In genomic region chr19:18023596-18024212, GRCh38 we compare ENCODE assay signal across 8 cellular contexts. TPM values are rescaled to one million over a fixed set of nuclear protein-coding genes. Genes with fewer than 3 reads are reported as not detected.
DNase-seq lines count a peak whose midpoint lies in the region; ATAC-seq and TF ChIP-seq lines count a peak whose summit lies in the region.

No MANE protein-coding gene starts in this region.

- H3K9me3 ChIP-seq in esophagus muscularis mucosa: no peaks in the 10 kb centered on the region

- TF ChIP-seq CTCF in esophagus muscularis mucosa (IDR thresholded peaks at IDR 0.05) (no peak), progenitor cell of endocrine pancreas (IDR thresholded peaks at IDR 0.05; ENCODE audit: unreplicated experiment) (no peak)

- ATAC-seq in GM19452 (IDR thresholded peaks at IDR 0.05; ENCODE audit: unreplicated experiment): no peak

- no peaks in the 10 kb centered on the region for H3K9me3 Mint-ChIP-seq in activated CD4-positive, alpha-beta memory T cell treated with anti-CD3 and anti-CD28 coated beads for 36 hours
- no peaks in the 10 kb centered on the region for H3K9me3 Mint-ChIP-seq in progenitor cell of endocrine pancreas (ENCODE audit: low read depth)

- H3K27ac ChIP-seq in esophagus muscularis mucosa (replicated peaks in 1 of 4): peak overlapping the region; percentile 81 to 85 (median 84)

- H3K4me1 Mint-ChIP-seq in activated CD4-positive, alpha-beta memory T cell treated with anti-CD3 and anti-CD28 coated beads for 36 hours (ENCODE audit: low read depth): peaks cover 49% of the 10 kb centered on the region
- H3K4me1 Mint-ChIP-seq in progenitor cell of endocrine pancreas (ENCODE audit: low read depth): no peaks in the 10 kb centered on the region

- H3K27me3 Mint-ChIP-seq in activated CD4-positive, alpha-beta memory T cell treated with anti-CD3 and anti-CD28 coated beads for 36 hours: no peaks in the 10 kb centered on the region
- H3K27me3 Mint-ChIP-seq in progenitor cell of endocrine pancreas: peaks cover 3% of the 10 kb centered on the region

- no peak overlapping the region for H3K4me3 ChIP-seq in esophagus muscularis mucosa

- H3K4me1 ChIP-seq in esophagus muscularis mucosa: peaks cover 58 to 65% (median 60%) of the 10 kb centered on the region in 4 donors

- TF ChIP-seq POLR2A in esophagus muscularis mucosa (IDR thresholded peaks at IDR 0.05; ENCODE audit: low read depth): no peak

- peak overlapping the region; percentile 68 for H3K4me3 Mint-ChIP-seq in activated CD4-positive, alpha-beta memory T cell treated with anti-CD3 and anti-CD28 coated beads for 36 hours
- no peak overlapping the region for H3K4me3 Mint-ChIP-seq in progenitor cell of endocrine pancreas (ENCODE audit: low read depth)

- H3K27me3 ChIP-seq in esophagus muscularis mucosa: no peaks in the 10 kb centered on the region

- POLR2A ChIA-PET in activated CD4-positive, alpha-beta memory T cell treated with anti-CD3 and anti-CD28 coated beads for 36 hours (lab: Charles Lee): interaction anchor here (0.7 to 1.5 kb wide), 5 partner anchors 10 to 33 kb away, joined by 3 to 6 read pairs (median 5); partner anchors contain the start of gene ARRDC2

- peak; percentile 82 for DNase-seq in NCI-H2029 (lab: John Stamatoyannopoulos, UW)
- DNase-seq in NCI-H2029 treated with DMSO at 0.1 percent for 48 hours (lab: John Stamatoyannopoulos, UW): no peak
- peak; percentile 69 for DNase-seq in activated CD4-positive, alpha-beta memory T cell treated with anti-CD3 and anti-CD28 coated beads for 36 hours
- DNase-seq in esophagus muscularis mucosa (ENCODE audit: extremely low spot score): peak; percentile 95
- peak; percentile 93 for DNase-seq in posterior vena cava (ENCODE audit: low spot score)
- DNase-seq in NCI-H1105 (lab: John Stamatoyannopoulos, UW): no peak
- DNase-seq in progenitor cell of endocrine pancreas (ENCODE audit: low spot score, unreplicated experiment): no peak

- WGBS in esophagus muscularis mucosa: 70% methylated on average over 6 of the region's 23 CpGs

- no peaks in the 10 kb centered on the region for H3K36me3 Mint-ChIP-seq in activated CD4-positive, alpha-beta memory T cell treated with anti-CD3 and anti-CD28 coated beads for 36 hours
- no peaks in the 10 kb centered on the region for H3K36me3 Mint-ChIP-seq in progenitor cell of endocrine pancreas (ENCODE audit: insufficient read depth)

- no peaks in the 10 kb centered on the region for H3K36me3 ChIP-seq in esophagus muscularis mucosa

- peak; percentile 59 for TF ChIP-seq EP300 in esophagus muscularis mucosa (IDR thresholded peaks at IDR 0.05)

- H3K27ac Mint-ChIP-seq in activated CD4-positive, alpha-beta memory T cell treated with anti-CD3 and anti-CD28 coated beads for 36 hours: peak overlapping the region; percentile 81
- H3K27ac Mint-ChIP-seq in progenitor cell of endocrine pancreas: no peak overlapping the region

- intact Hi-C loops in activated CD4-positive, alpha-beta memory T cell treated with anti-CD3 and anti-CD28 coated beads for 36 hours (cut with micrococcal nuclease): loop anchor here (2.0 to 5.0 kb wide), 2 partner anchors 15 to 34 kb away; partner anchors contain the start of gene ARRDC2
- intact Hi-C loops in esophagus muscularis mucosa (cut with DNase I) (no loop called here), posterior vena cava (cut with DNase I) (no loop called here)

- CTCF ChIA-PET in activated CD4-positive, alpha-beta memory T cell treated with anti-CD3 and anti-CD28 coated beads for 36 hours (lab: Charles Lee): interaction anchor here (0.6 to 1.5 kb wide), 7 partner anchors 16 to 164 kb away, joined by 3 to 6 read pairs (median 4); partner anchors contain the start of gene RPL18A

RNA-seq across cellular contexts. Expression of gene ARRDC2, which starts 15.7 kb away (rescaled TPM):
- total RNA-seq in activated CD4-positive, alpha-beta memory T cell treated with anti-CD3 and anti-CD28 coated beads for 36 hours: 10 to 100 TPM; 28.2 to 28.6 TPM
- total RNA-seq in esophagus muscularis mucosa: 10 to 100 TPM; 30.6 to 69.2 (median 62.5) TPM
- total RNA-seq in posterior vena cava: 10 to 100 TPM; 21.0 to 25.2 TPM
- total RNA-seq in progenitor cell of endocrine pancreas: 3.3 and 4.3 TPM in 2 replicates

RNA-seq across cellular contexts. Expression of gene KCNN1, which starts 56.8 kb away (rescaled TPM):
- under 1 TPM in 1 of 2 experiments, not detected in 1; 0.24 TPM for total RNA-seq in activated CD4-positive, alpha-beta memory T cell treated with anti-CD3 and anti-CD28 coated beads for 36 hours
- total RNA-seq in esophagus muscularis mucosa: under 1 TPM in 2 of 4 donors, not detected in 2; 0.17 to 0.23 TPM
- total RNA-seq in posterior vena cava: under 1 TPM in 1 of 2 donors, not detected in 1; 0.33 TPM
- total RNA-seq in progenitor cell of endocrine pancreas: 19.6 and 20.3 TPM in 2 replicates

Comparison
In these comparisons a context has a peak if more than half of its experiments do, and no peak if none do; other contexts are left out.
1. DNase-seq: peak in NCI-H2029 (single experiment), activated CD4-positive, alpha-beta memory T cell treated with anti-CD3 and anti-CD28 coated beads for 36 hours (single experiment), esophagus muscularis mucosa (single experiment) and posterior vena cava (single experiment); none in NCI-H2029 treated with DMSO at 0.1 percent for 48 hours (single experiment), NCI-H1105 (single experiment) and progenitor cell of endocrine pancreas (single experiment).
2. RNA of gene KCNN1, which starts 56.8 kb away (total RNA-seq): 19.6 to 20.3 TPM in progenitor cell of endocrine pancreas; 0.33 TPM in posterior vena cava, 0.24 TPM in activated CD4-positive, alpha-beta memory T cell treated with anti-CD3 and anti-CD28 coated beads for 36 hours and 0.17 to 0.23 TPM in esophagus muscularis mucosa; every median in the first group is over 10 times any median in the second.